ENCODE assay signal across 8 cellular contexts in genomic region chr6:7086488-7086887, GRCh38. TPM values are rescaled to one million over a fixed set of nuclear protein-coding genes. Genes with fewer than 3 reads are reported as not detected.
DNase-seq lines count a peak whose midpoint lies in the region; ATAC-seq and TF ChIP-seq lines count a peak whose summit lies in the region.

No MANE protein-coding gene starts in this region.

- peak; percentile 80 to 84 for DNase-seq in AML-193 (lab: John Stamatoyannopoulos, UW)
- DNase-seq in activated CD8-positive, alpha-beta memory T cell treated with anti-CD3 and anti-CD28 coated beads, Interleukin-2, amount 50 U/mL, for 4 hours, result peak; percentile 43
- DNase-seq in left cardiac atrium, result peak; percentile 43
- DNase-seq in stimulated activated CD4-positive, alpha-beta T cell treated with anti-CD3 and anti-CD28 coated beads, Interleukin-2, amount 100 ng/mL, for 24 hours, result peak; percentile 47 to 48
- DNase-seq in DMS53 (lab: John Stamatoyannopoulos, UW), result no peak
- DNase-seq in endothelial cell (ENCODE audit: low spot score), result no peak

- no peak for TF ChIP-seq CTCF in endothelial cell (IDR thresholded peaks at IDR 0.05; ENCODE audit: unreplicated experiment)

- no peak overlapping the region for H3K4me3 Mint-ChIP-seq in endothelial cell (ENCODE audit: unreplicated experiment)

- no peaks in the 10 kb centered on the region for H3K9me3 Mint-ChIP-seq in endothelial cell (ENCODE audit: unreplicated experiment)

- no peaks in the 10 kb centered on the region for H3K27me3 Mint-ChIP-seq in endothelial cell (ENCODE audit: unreplicated experiment)

- intact Hi-C loops in left cardiac atrium (cut with DNase I), result no loop called here

- H3K4me1 Mint-ChIP-seq in endothelial cell (ENCODE audit: unreplicated experiment), result peaks cover 7% of the 10 kb centered on the region

- ATAC-seq in GM19395 (IDR thresholded peaks at IDR 0.05; ENCODE audit: unreplicated experiment) (peak; percentile 70), HG03558 (IDR thresholded peaks at IDR 0.05; ENCODE audit: extremely low read depth, unreplicated experiment) (peak; percentile 35), left cardiac atrium (peak; percentile 82 to 85)

- no peaks in the 10 kb centered on the region for H3K36me3 Mint-ChIP-seq in endothelial cell (ENCODE audit: low read depth, unreplicated experiment)

- H3K27ac Mint-ChIP-seq in endothelial cell (ENCODE audit: unreplicated experiment), result no peak overlapping the region

RNA-seq across cellular contexts. Expression of gene RREB1, which starts 21.3 kb away (rescaled TPM):
- 10 to 100 TPM; 34.2 to 37.6 TPM for total RNA-seq in left cardiac atrium
- total RNA-seq in endothelial cell (ENCODE audit: unreplicated experiment), result 57.6 TPM

Comparison
In these comparisons a context has a peak if more than half of its experiments do, and no peak if none do; other contexts are left out.
1. DNase-seq: peak in AML-193 (2 of 2), activated CD8-positive, alpha-beta memory T cell treated with anti-CD3 and anti-CD28 coated beads, Interleukin-2, amount 50 U/mL, for 4 hours (single experiment), left cardiac atrium (single experiment) and stimulated activated CD4-positive, alpha-beta T cell treated with anti-CD3 and anti-CD28 coated beads, Interleukin-2, amount 100 ng/mL, for 24 hours (2 of 2); none in DMS53 (single experiment) and endothelial cell (single experiment).
2. Peak in every context shown above with its lines, with median percentiles within 50 percentile points of each other: ATAC-seq.